ENCODE assay signal across 8 cellular contexts in genomic region chr1:42957880-42958487, GRCh38. TPM values are rescaled to one million over a fixed set of nuclear protein-coding genes. Genes with fewer than 3 reads are reported as not detected.
A peak's percentile ranks its signal among the peaks of the same experiment; 100 is the strongest.
DNase-seq lines count a peak whose midpoint lies in the region; ATAC-seq and TF ChIP-seq lines count a peak whose summit lies in the region.

No MANE protein-coding gene starts in this region.

- H3F3A ChIP-seq in DOHH2 (ENCODE audit: control insufficient read depth, insufficient read depth) (no peaks in the 10 kb centered on the region), SU-DHL-6 (ENCODE audit: insufficient read depth) (peaks cover 6% of the 10 kb centered on the region; the same call in 1 of the 2 replicates)

- DNase-seq in adipocyte (ENCODE audit: low read depth), result peak; percentile 90
- peak; percentile 56 to 85 (median 80) for DNase-seq in right cardiac atrium
- peak; percentile 64 for DNase-seq in putamen (ENCODE audit: low spot score)
- DNase-seq in SW480 (ENCODE audit: low spot score), result no peak

- peak overlapping the region; percentile 97 for H3K4me2 ChIP-seq in DOHH2 (ENCODE audit: low read length)
- peak overlapping the region; percentile 92 for H3K4me2 ChIP-seq in SU-DHL-6 (ENCODE audit: low read depth, low read length, poor library complexity, severe bottlenecking)

- peak; percentile 34 for ATAC-seq in GM21423 (IDR thresholded peaks at IDR 0.05; ENCODE audit: unreplicated experiment)
- peak; percentile 72 to 75 for ATAC-seq in right cardiac atrium

- peaks cover 48% of the 10 kb centered on the region for H3K36me3 ChIP-seq in DOHH2 (ENCODE audit: control insufficient read depth, low read length)
- H3K36me3 ChIP-seq in HUES48 (ENCODE audit: control insufficient read depth, insufficient read depth, low read length), result peaks cover 36% of the 10 kb centered on the region
- H3K36me3 ChIP-seq in SU-DHL-6 (ENCODE audit: low read length), result no peaks in the 10 kb centered on the region
- no peaks in the 10 kb centered on the region for H3K36me3 ChIP-seq in adipocyte (ENCODE audit: control insufficient read depth, insufficient read depth, low read length, severe bottlenecking)

- peaks cover 65% of the 10 kb centered on the region for H3K79me2 ChIP-seq in DOHH2 (ENCODE audit: control insufficient read depth, low read length)
- peaks cover 49% of the 10 kb centered on the region for H3K79me2 ChIP-seq in SU-DHL-6 (ENCODE audit: insufficient read depth, low read length)

- H3K4me1 ChIP-seq in DOHH2 (ENCODE audit: control insufficient read depth, low read length) (peaks cover 78% of the 10 kb centered on the region), HUES48 (ENCODE audit: control insufficient read depth, insufficient read depth, low read length) (peaks cover 52% of the 10 kb centered on the region), adipocyte (ENCODE audit: control insufficient read depth, insufficient read depth, low read length) (peaks cover 11% of the 10 kb centered on the region), right cardiac atrium (ENCODE audit: control insufficient read depth, insufficient read depth, low read length) (peaks cover 5% of the 10 kb centered on the region)

- H3K9me3 ChIP-seq in DOHH2 (ENCODE audit: control insufficient read depth, insufficient read depth, low read length) (no peaks in the 10 kb centered on the region), HUES48 (ENCODE audit: control insufficient read depth, insufficient read depth, low read length) (no peaks in the 10 kb centered on the region), SU-DHL-6 (ENCODE audit: insufficient read depth, low read length) (no peaks in the 10 kb centered on the region), adipocyte (ENCODE audit: control insufficient read depth, low read length) (no peaks in the 10 kb centered on the region), right cardiac atrium (ENCODE audit: control insufficient read depth, low read length) (no peaks in the 10 kb centered on the region)

- H3K27me3 ChIP-seq in DOHH2 (ENCODE audit: control insufficient read depth, low read length) (peaks cover 8% of the 10 kb centered on the region; the same call in 1 of the 2 replicates), HUES48 (ENCODE audit: control insufficient read depth, insufficient read depth, low read length) (no peaks in the 10 kb centered on the region), SU-DHL-6 (ENCODE audit: low read length) (no peaks in the 10 kb centered on the region), adipocyte (replicated peaks; ENCODE audit: control insufficient read depth, insufficient read depth, low read length) (no peaks in the 10 kb centered on the region), right cardiac atrium (ENCODE audit: control insufficient read depth, insufficient read depth) (no peaks in the 10 kb centered on the region)

- H3K9me2 ChIP-seq in DOHH2 (replicated peaks; ENCODE audit: control insufficient read depth, low read length) (no peaks in the 10 kb centered on the region), SU-DHL-6 (replicated peaks; ENCODE audit: insufficient read depth, low read length) (no peaks in the 10 kb centered on the region)

- H4K20me1 ChIP-seq in DOHH2 (ENCODE audit: control insufficient read depth, insufficient read depth, low read depth, low read length), result peaks cover 35% of the 10 kb centered on the region
- no peaks in the 10 kb centered on the region; the same call in 1 of the 2 replicates for H4K20me1 ChIP-seq in SU-DHL-6 (ENCODE audit: low read depth, low read length)

- no peak for TF ChIP-seq CTCF in DOHH2 (IDR thresholded peaks at IDR 0.05; ENCODE audit: low read depth, low read length, poor library complexity, severe bottlenecking)
- no peak for TF ChIP-seq CTCF in SU-DHL-6 (IDR thresholded peaks at IDR 0.05; ENCODE audit: insufficient read depth, low read length, poor library complexity, severe bottlenecking)

- H3K9ac ChIP-seq in HUES48 (ENCODE audit: low read depth, low read length), result peak overlapping the region; percentile 92
- peak overlapping the region; percentile 69 for H3K9ac ChIP-seq in SU-DHL-6 (ENCODE audit: low read length)
- peak overlapping the region; percentile 87 for H3K9ac ChIP-seq in adipocyte (ENCODE audit: low read length)

- under 1% methylated on average over 72 of the region's 72 CpGs for WGBS in right cardiac atrium

- H3K27ac ChIP-seq in DOHH2 (ENCODE audit: low read depth, low read length) (peak overlapping the region; percentile 19; the same call in 1 of the 2 replicates), HUES48 (ENCODE audit: low read depth, low read length) (peak overlapping the region; percentile 88), SU-DHL-6 (ENCODE audit: low read depth, low read length) (peak overlapping the region; percentile 56), right cardiac atrium (ENCODE audit: low read length) (peak overlapping the region; percentile 49)

- H2AFZ ChIP-seq in SU-DHL-6 (ENCODE audit: low read depth, low read length, severe bottlenecking), result no peak overlapping the region

- H3K4me3 ChIP-seq in DOHH2 (ENCODE audit: low read length), result peak overlapping the region; percentile 86
- H3K4me3 ChIP-seq in HUES48 (ENCODE audit: low read depth, low read length), result peak overlapping the region; percentile 87
- peak overlapping the region; percentile 68 for H3K4me3 ChIP-seq in SU-DHL-6 (ENCODE audit: insufficient read depth, low read length, poor library complexity, severe bottlenecking)
- H3K4me3 ChIP-seq in adipocyte (ENCODE audit: low read length), result peak overlapping the region; percentile 91
- peak overlapping the region; percentile 63 for H3K4me3 ChIP-seq in right cardiac atrium (ENCODE audit: low read length)

- intact Hi-C loops in right cardiac atrium (cut with DNase I), result no loop called here

RNA-seq across cellular contexts. Expression of gene SLC2A1, which starts 0.7 kb away (rescaled TPM):
- total RNA-seq in right cardiac atrium, result 10 to 100 TPM in 3 of 4 donors, 1 to 10 TPM in 1; 8.1 to 25.7 (median 15.2) TPM
- polyA plus RNA-seq in right cardiac atrium, result 9.1 TPM

Comparison
In these comparisons a context has a peak if more than half of its experiments do, and no peak if none do; other contexts are left out.
1. H3K27ac ChIP-seq: peak in every context shown above with its lines; median percentile 88 in HUES48; 56 in SU-DHL-6; 49 in right cardiac atrium; 19 in DOHH2.